Comparison of ENCODE assay signal across 9 cellular contexts in the genomic region with DNA sequence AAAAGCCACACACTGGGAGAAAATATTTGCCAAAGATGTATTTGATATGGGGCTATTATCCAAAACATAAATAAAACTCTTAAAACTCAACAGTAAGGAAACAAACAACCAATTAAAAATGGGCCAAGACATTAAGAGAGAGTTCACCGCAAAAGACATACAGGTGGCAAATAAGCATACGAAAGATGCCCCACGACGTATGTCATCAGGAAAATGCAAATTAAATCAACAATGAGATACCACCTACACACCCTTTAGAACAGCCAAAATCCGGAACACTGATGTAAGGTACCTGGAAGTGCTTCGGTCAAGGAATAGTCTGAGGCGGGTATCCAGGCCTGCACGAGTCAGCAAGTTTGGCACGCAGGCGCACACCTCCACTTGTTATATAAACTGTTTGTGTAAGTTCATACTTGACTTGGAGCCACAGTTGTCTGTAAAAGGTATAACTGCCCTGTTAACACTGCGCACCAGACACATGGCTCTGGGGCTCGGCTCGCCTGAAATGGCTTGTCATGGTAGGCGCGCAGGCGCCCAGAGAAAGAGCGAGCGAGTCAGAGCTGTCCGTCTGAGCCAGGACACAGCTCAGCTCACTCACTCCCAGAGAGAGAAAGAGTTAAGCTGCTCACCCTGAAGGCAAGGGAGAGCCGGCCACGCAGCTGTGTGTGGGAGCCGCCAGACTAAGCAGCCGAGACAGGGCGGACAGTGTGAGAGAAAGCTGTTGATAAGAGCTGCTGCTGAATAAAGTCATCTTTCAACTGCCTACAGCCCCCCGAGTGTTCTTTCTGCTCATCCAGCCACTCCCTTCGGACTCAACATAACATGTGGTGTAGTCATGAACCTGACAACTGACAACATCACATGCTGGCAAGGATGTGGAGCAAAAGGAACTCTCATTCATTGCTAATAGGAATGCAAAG.
DNase-seq lines count a peak whose midpoint lies in the region; TF ChIP-seq lines count a peak whose summit lies in the region.
"Had no signal": no experiment of that assay in that cellular context is flagged by ENCODE, and none has a peak within 500 bp of the region (broad histone marks: within the 10 kb centered on the region; RNA-seq: fewer than 3 reads in every experiment).

No MANE protein-coding gene starts in this region.

- no peaks in the 10 kb centered on the region for H3K36me3 Mint-ChIP-seq in endothelial cell (ENCODE audit: low read depth, unreplicated experiment)

- TF ChIP-seq CTCF in endothelial cell (IDR thresholded peaks at IDR 0.05; ENCODE audit: unreplicated experiment) = no peak

- peaks cover 26% of the 10 kb centered on the region for H3K4me1 ChIP-seq in stomach smooth muscle (ENCODE audit: control insufficient read depth, insufficient read depth, low read length)

- peak overlapping the region; percentile 95 for H3K27ac ChIP-seq in stomach smooth muscle (ENCODE audit: low read length)

- peak overlapping the region; percentile 44 to 69 for H3K4me3 ChIP-seq in stomach smooth muscle (ENCODE audit: low read length in 2 of 2)

- H3K4me1 Mint-ChIP-seq in endothelial cell (ENCODE audit: unreplicated experiment) = no peaks in the 10 kb centered on the region

- in situ Hi-C loops in T47D (cut with HindIII; ENCODE audit: low pct_unique_long_range_greater_than_20kb, low sequenced_read_pairs) = no loop called here

- no peaks in the 10 kb centered on the region for H3K9me3 Mint-ChIP-seq in endothelial cell (ENCODE audit: unreplicated experiment)
- H3K9me3 Mint-ChIP-seq: T-helper 2 cell treated with Interferon-gamma antibody and Interleukin-4, amounts not matched to agents 5 μg/mL and 100 μg/mL, for 36 hours had no signal

- H3K27me3 ChIP-seq in stomach smooth muscle (ENCODE audit: control insufficient read depth in 1 of 2, insufficient read depth in 2 of 2, low read length in 2 of 2) = no peaks in the 10 kb centered on the region

- no peaks in the 10 kb centered on the region for H3K9me3 ChIP-seq in stomach smooth muscle (ENCODE audit: control insufficient read depth in 2 of 2, low read length in 2 of 2)

- no peaks in the 10 kb centered on the region for H3K27me3 Mint-ChIP-seq in endothelial cell (ENCODE audit: unreplicated experiment)

- no peaks in the 10 kb centered on the region for H3K36me3 ChIP-seq in stomach smooth muscle (ENCODE audit: control insufficient read depth in 2 of 2, insufficient read depth in 2 of 2, low read length in 2 of 2)

- H3K27ac Mint-ChIP-seq in endothelial cell (ENCODE audit: unreplicated experiment) = no peak overlapping the region
- H3K27ac Mint-ChIP-seq: T-helper 2 cell treated with Interferon-gamma antibody and Interleukin-4, amounts not matched to agents 5 μg/mL and 100 μg/mL, for 36 hours had no signal

- DNase-seq in HT-29 (ENCODE audit: low spot score) = peak; percentile 87
- DNase-seq in T47D (ENCODE audit: low read depth in 1 of 2, low spot score in 1 of 2) = peak; percentile 12 to 89
- DNase-seq in kidney glomerular epithelial cell (lab: John Stamatoyannopoulos, UW) = peak; percentile 95
- no peak for DNase-seq in activated gamma-delta T cell (lab: John Stamatoyannopoulos, UW)
- no peak for DNase-seq in SIG-M5 (lab: John Stamatoyannopoulos, UW)
- DNase-seq in NK-92 treated with Interleukin-12 subunit alpha and Interleukin-12 subunit beta, amount 100 ng/mL, for 24 hours (lab: John Stamatoyannopoulos, UW) = no peak
- no peak for DNase-seq in endothelial cell (ENCODE audit: low spot score)

- H3K4me3 Mint-ChIP-seq in endothelial cell (ENCODE audit: unreplicated experiment) = no peak overlapping the region
- H3K4me3 Mint-ChIP-seq: T-helper 2 cell treated with Interferon-gamma antibody and Interleukin-4, amounts not matched to agents 5 μg/mL and 100 μg/mL, for 36 hours had no signal

- H3K9ac ChIP-seq in stomach smooth muscle (ENCODE audit: low read length in 2 of 2) = peak overlapping the region; percentile 59 to 80

Comparison
In these comparisons a context has a peak if more than half of its experiments do, and no peak if none do; other contexts are left out.
1. DNase-seq: peak in HT-29 (single experiment), T47D (2 of 2) and kidney glomerular epithelial cell (single experiment); none in activated gamma-delta T cell (single experiment), SIG-M5 (single experiment), NK-92 treated with Interleukin-12 subunit alpha and Interleukin-12 subunit beta, amount 100 ng/mL, for 24 hours (single experiment) and endothelial cell (single experiment).